In genomic region chr7:73213019-73213538, GRCh38 we compare ENCODE assay signal across 8 cellular contexts.
DNase-seq lines count a peak whose midpoint lies in the region; ATAC-seq and TF ChIP-seq lines count a peak whose summit lies in the region.
"Not testable (repeated sequence)": the region's sequence is repeated elsewhere in the genome, so short reads cannot be mapped to it uniquely, and the experiment has no call there.

No MANE protein-coding gene starts in this region.

- H3K4me3 ChIP-seq in adrenal gland, sigmoid colon: not testable (repeated sequence)

- H3K9me3 Mint-ChIP-seq in memory B cell = not testable (repeated sequence)

- intact Hi-C loops in adrenal gland (cut with DNase I); left cardiac atrium (cut with DNase I); sigmoid colon (cut with DNase I): not testable (repeated sequence)

- 62 to 80% (median 69%) methylated on average over 1 to 7 of the region's 10 CpGs for WGBS in adrenal gland, 4 donors
- 33 to 61% methylated on average over 4 to 7 of the region's 10 CpGs for WGBS in sigmoid colon, 2 donors

- not testable (repeated sequence) for H3K4me3 Mint-ChIP-seq in memory B cell

- TF ChIP-seq POLR2A in adrenal gland (IDR thresholded peaks at IDR 0.05); sigmoid colon (IDR thresholded peaks at IDR 0.05): not testable (repeated sequence)

- not testable (repeated sequence) for H3K27ac ChIP-seq in adrenal gland, sigmoid colon

- not testable (repeated sequence) for H3K36me3 ChIP-seq in adrenal gland (replicated peaks in 1 of 2); sigmoid colon

- TF ChIP-seq CTCF in adrenal gland (IDR thresholded peaks at IDR 0.05); sigmoid colon (IDR thresholded peaks at IDR 0.05): not testable (repeated sequence)

- peak in 4 of 7 donors; percentile 7 to 29 (median 17) for DNase-seq in adrenal gland
- DNase-seq in left cardiac atrium = not testable (repeated sequence)
- peak in 1 of 2 donors; percentile 50 for DNase-seq in memory B cell (ENCODE audit: low spot score in 2 of 2)
- DNase-seq in sigmoid colon = peak; percentile 46
- DNase-seq in ureter (ENCODE audit: low spot score) = peak; percentile 35

- not testable (repeated sequence) for H3K27me3 Mint-ChIP-seq in memory B cell

- not testable (repeated sequence) for H3K27me3 ChIP-seq in adrenal gland, sigmoid colon

- H3K36me3 Mint-ChIP-seq in memory B cell = not testable (repeated sequence)

- H3K4me1 ChIP-seq in adrenal gland (replicated peaks in 1 of 2); sigmoid colon: not testable (repeated sequence)

- ATAC-seq in GM19025 (IDR thresholded peaks at IDR 0.05; ENCODE audit: low read depth, unreplicated experiment) (peak; percentile 37), HG02588 (IDR thresholded peaks at IDR 0.05; ENCODE audit: unreplicated experiment) (peak; percentile 26), HG03442 (IDR thresholded peaks at IDR 0.05; ENCODE audit: unreplicated experiment) (peak; percentile 27), left cardiac atrium (peak; percentile 42 to 47), memory B cell (ENCODE audit: low read depth) (peak; percentile 23)

- TF ChIP-seq EP300 in sigmoid colon (IDR thresholded peaks at IDR 0.05) = not testable (repeated sequence)

- H3K4me1 Mint-ChIP-seq in memory B cell = not testable (repeated sequence)

- not testable (repeated sequence) for H3K9me3 ChIP-seq in adrenal gland (replicated peaks in 1 of 3); sigmoid colon

- H3K27ac Mint-ChIP-seq in memory B cell = not testable (repeated sequence)
